In the genomic region with DNA sequence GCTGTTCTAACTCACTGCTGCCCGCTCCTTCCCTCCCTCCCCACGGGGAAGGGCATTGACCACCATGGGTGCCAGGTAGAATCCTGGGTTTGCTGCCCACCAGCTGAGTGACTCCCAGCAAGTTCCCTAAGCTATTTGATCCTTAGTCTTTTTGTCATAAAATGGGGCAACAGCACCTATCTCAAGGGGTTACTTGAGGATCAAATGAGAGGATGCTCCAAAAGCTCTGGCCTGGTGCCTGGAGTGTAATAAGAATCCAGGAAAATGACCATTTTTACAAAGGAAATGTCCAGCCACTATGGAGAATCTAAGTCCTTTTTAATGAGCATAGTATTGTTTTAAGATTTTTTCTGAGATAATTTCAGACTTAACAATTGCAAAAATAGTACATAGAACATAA, we compare ENCODE assay signal across 23 cellular contexts.
DNase-seq lines count a peak whose midpoint lies in the region; ATAC-seq and TF ChIP-seq lines count a peak whose summit lies in the region.
"Had no signal": no experiment of that assay in that cellular context is flagged by ENCODE, and none has a peak within 500 bp of the region (broad histone marks: within the 10 kb centered on the region; RNA-seq: fewer than 3 reads in every experiment).

No MANE protein-coding gene starts in this region.

- no peaks in the 10 kb centered on the region for H3K27me3 ChIP-seq in NT2/D1 (ENCODE audit: insufficient read depth, insufficient read length)
- H3K27me3 ChIP-seq: BE2C; BLaER1 treated with 17β-estradiol and CSF1 and Interleukin-3, amounts not matched to agents 10 nM and 100 nM had no signal

- CTCF ChIA-PET in activated CD8-positive, alpha-beta memory T cell treated with anti-CD3 and anti-CD28 coated beads, Interleukin-2, amount 10 ng/mL, durations not matched to agents 7 days and 5 days (lab: Charles Lee): no interaction called here

- no peaks in the 10 kb centered on the region for H3K36me3 ChIP-seq in NT2/D1 (ENCODE audit: insufficient read depth, insufficient read length, low read length)
- H3K36me3 ChIP-seq: BE2C; BLaER1 treated with 17β-estradiol and CSF1 and Interleukin-3, amounts not matched to agents 10 nM and 100 nM; HAP-1 had no signal

- no peak overlapping the region for H3K4me3 Mint-ChIP-seq in activated CD8-positive, alpha-beta memory T cell treated with anti-CD3 and anti-CD28 coated beads, Interleukin-2, amount 10 ng/mL, durations not matched to agents 7 days and 5 days
- H3K4me3 Mint-ChIP-seq in activated naive CD8-positive, alpha-beta T cell treated with anti-CD3 and anti-CD28 coated beads, Interleukin-2, amount 50 U/mL, for 24 hours: no peak overlapping the region
- no peak overlapping the region for H3K4me3 Mint-ChIP-seq in chondrocyte (ENCODE audit: unreplicated experiment)
- H3K4me3 Mint-ChIP-seq: CD4-positive, alpha-beta T cell; CD8-positive, alpha-beta memory T cell; HFFc6 had no signal

- H3K4me1 Mint-ChIP-seq in activated CD8-positive, alpha-beta memory T cell treated with anti-CD3 and anti-CD28 coated beads, Interleukin-2, amount 10 ng/mL, durations not matched to agents 7 days and 5 days: no peaks in the 10 kb centered on the region
- H3K4me1 Mint-ChIP-seq in activated naive CD8-positive, alpha-beta T cell treated with anti-CD3 and anti-CD28 coated beads, Interleukin-2, amount 50 U/mL, for 24 hours: no peaks in the 10 kb centered on the region
- H3K4me1 Mint-ChIP-seq in chondrocyte (ENCODE audit: low read depth): no peaks in the 10 kb centered on the region
- H3K4me1 Mint-ChIP-seq: CD14-positive monocyte; CD8-positive, alpha-beta memory T cell had no signal

- no peaks in the 10 kb centered on the region for H3K9me3 Mint-ChIP-seq in activated CD8-positive, alpha-beta memory T cell treated with anti-CD3 and anti-CD28 coated beads, Interleukin-2, amount 10 ng/mL, durations not matched to agents 7 days and 5 days (ENCODE audit: low read depth)
- peaks cover 11% of the 10 kb centered on the region for H3K9me3 Mint-ChIP-seq in activated naive CD8-positive, alpha-beta T cell treated with anti-CD3 and anti-CD28 coated beads, Interleukin-2, amount 50 U/mL, for 24 hours
- H3K9me3 Mint-ChIP-seq in chondrocyte (ENCODE audit: low read depth): peaks cover 3% of the 10 kb centered on the region

- no peak for ATAC-seq in activated CD8-positive, alpha-beta memory T cell treated with anti-CD3 and anti-CD28 coated beads, Interleukin-2, amount 10 ng/mL, durations not matched to agents 7 days and 5 days
- no peak for ATAC-seq in activated naive CD8-positive, alpha-beta T cell treated with anti-CD3 and anti-CD28 coated beads, Interleukin-2, amount 50 U/mL, for 24 hours
- ATAC-seq: A549 had no signal

- DNase-seq in activated CD8-positive, alpha-beta memory T cell treated with anti-CD3 and anti-CD28 coated beads for 24 hours: peak; percentile 19
- DNase-seq in activated CD8-positive, alpha-beta memory T cell treated with anti-CD3 and anti-CD28 coated beads, Interleukin-2, amount 10 ng/mL, durations not matched to agents 7 days and 5 days: no peak
- DNase-seq in NCI-H2196 (lab: John Stamatoyannopoulos, UW; ENCODE audit: unreplicated experiment): peak; percentile 24
- no peak for DNase-seq in NT2/D1 (ENCODE audit: low read depth, low spot score)
- DNase-seq in cerebellum (ENCODE audit: low spot score): peak; percentile 67
- DNase-seq in activated naive CD8-positive, alpha-beta T cell treated with anti-CD3 and anti-CD28 coated beads, Interleukin-2, amount 50 U/mL, for 24 hours: no peak
- no peak for DNase-seq in chondrocyte (ENCODE audit: low spot score)
- DNase-seq in stimulated activated CD4-positive, alpha-beta T cell treated with anti-CD3 and anti-CD28 coated beads, Interleukin-4, amount 100 ng/mL, for 1 hour: no peak
- DNase-seq: 8988T; ACHN; AML-193; BE2C; CD4-positive, alpha-beta T cell; CD8-positive, alpha-beta memory T cell; DMS79; EL; GF-D8; GOT3; HFFc6 had no signal

- no peaks in the 10 kb centered on the region for H3K36me3 Mint-ChIP-seq in activated CD8-positive, alpha-beta memory T cell treated with anti-CD3 and anti-CD28 coated beads, Interleukin-2, amount 10 ng/mL, durations not matched to agents 7 days and 5 days
- no peaks in the 10 kb centered on the region for H3K36me3 Mint-ChIP-seq in activated naive CD8-positive, alpha-beta T cell treated with anti-CD3 and anti-CD28 coated beads, Interleukin-2, amount 50 U/mL, for 24 hours (ENCODE audit: low read depth)
- peaks cover 2% of the 10 kb centered on the region for H3K36me3 Mint-ChIP-seq in chondrocyte (ENCODE audit: low read depth)
- H3K36me3 Mint-ChIP-seq: CD14-positive monocyte; CD8-positive, alpha-beta memory T cell had no signal

- H3K27me3 Mint-ChIP-seq in activated CD8-positive, alpha-beta memory T cell treated with anti-CD3 and anti-CD28 coated beads, Interleukin-2, amount 10 ng/mL, durations not matched to agents 7 days and 5 days: peaks cover 6% of the 10 kb centered on the region
- H3K27me3 Mint-ChIP-seq in activated naive CD8-positive, alpha-beta T cell treated with anti-CD3 and anti-CD28 coated beads, Interleukin-2, amount 50 U/mL, for 24 hours: peaks cover 8% of the 10 kb centered on the region
- H3K27me3 Mint-ChIP-seq in chondrocyte (ENCODE audit: low read depth): peaks cover 28% of the 10 kb centered on the region

- H3K27ac Mint-ChIP-seq in activated CD8-positive, alpha-beta memory T cell treated with anti-CD3 and anti-CD28 coated beads, Interleukin-2, amount 10 ng/mL, durations not matched to agents 7 days and 5 days: no peak overlapping the region
- H3K27ac Mint-ChIP-seq in activated naive CD8-positive, alpha-beta T cell treated with anti-CD3 and anti-CD28 coated beads, Interleukin-2, amount 50 U/mL, for 24 hours: no peak overlapping the region
- no peak overlapping the region for H3K27ac Mint-ChIP-seq in chondrocyte (ENCODE audit: unreplicated experiment)
- H3K27ac Mint-ChIP-seq: CD4-positive, alpha-beta T cell; CD8-positive, alpha-beta memory T cell; HFFc6 had no signal

- H3K4me3 ChIP-seq in NT2/D1 (ENCODE audit: insufficient read length, low read depth): no peak overlapping the region
- H3K4me3 ChIP-seq: A549; BLaER1 treated with 17β-estradiol and CSF1 and Interleukin-3, amounts not matched to agents 10 nM and 100 nM; HAP-1 had no signal

- H3K9me3 ChIP-seq in NT2/D1 (ENCODE audit: insufficient read depth, low read length): no peaks in the 10 kb centered on the region
- H3K9me3 ChIP-seq: A549, BE2C, HAP-1 had no signal

- TF ChIP-seq CTCF in chondrocyte (IDR thresholded peaks at IDR 0.05): no peak

- H3K4me1 ChIP-seq in NT2/D1 (ENCODE audit: insufficient read depth, insufficient read length): no peaks in the 10 kb centered on the region
- H3K4me1 ChIP-seq: A549; BLaER1 treated with 17β-estradiol and CSF1 and Interleukin-3, amounts not matched to agents 10 nM and 100 nM; HAP-1 had no signal

- H3K9ac ChIP-seq in NT2/D1 (ENCODE audit: insufficient read length, low read depth): peak overlapping the region; percentile 3
- H3K9ac ChIP-seq: BLaER1 treated with 17β-estradiol and CSF1 and Interleukin-3, amounts not matched to agents 10 nM and 100 nM had no signal

Comparison
In these comparisons a context has a peak if more than half of its experiments do, and no peak if none do; other contexts are left out.
1. DNase-seq: peak in activated CD8-positive, alpha-beta memory T cell treated with anti-CD3 and anti-CD28 coated beads for 24 hours (single experiment), NCI-H2196 (single experiment) and cerebellum (single experiment); none in activated CD8-positive, alpha-beta memory T cell treated with anti-CD3 and anti-CD28 coated beads, Interleukin-2, amount 10 ng/mL, durations not matched to agents 7 days and 5 days (single experiment), NT2/D1 (single experiment), activated naive CD8-positive, alpha-beta T cell treated with anti-CD3 and anti-CD28 coated beads, Interleukin-2, amount 50 U/mL, for 24 hours (single experiment), chondrocyte (single experiment) and stimulated activated CD4-positive, alpha-beta T cell treated with anti-CD3 and anti-CD28 coated beads, Interleukin-4, amount 100 ng/mL, for 1 hour (single experiment).